ENCODE assay signal across 18 cellular contexts in genomic region chr1:65896721-65897120, GRCh38.
DNase-seq lines count a peak whose midpoint lies in the region; ATAC-seq and TF ChIP-seq lines count a peak whose summit lies in the region.
"Had no signal": no experiment of that assay in that cellular context is flagged by ENCODE, and none has a peak within 500 bp of the region (broad histone marks: within the 10 kb centered on the region; RNA-seq: fewer than 3 reads in every experiment).

No MANE protein-coding gene starts in this region.

- in situ Hi-C loops in KBM-7 (cut with MboI; ENCODE audit: low pct_unique_long_range_greater_than_20kb, low sequenced_read_pairs), result no loop called here

- TF ChIP-seq CTCF in lower leg skin (IDR thresholded peaks at IDR 0.05), result no peak

- no peak for ATAC-seq in HG02852 (IDR thresholded peaks at IDR 0.05; ENCODE audit: unreplicated experiment)
- ATAC-seq: A549 had no signal

- peak; percentile 40 for DNase-seq in ELR (ENCODE audit: low read depth)
- DNase-seq in M059J (ENCODE audit: low read depth), result peak; percentile 24
- DNase-seq in dermis blood vessel endothelial cell, result peak; percentile 3
- DNase-seq in renal cortical epithelial cell (ENCODE audit: low read depth), result peak; percentile 11
- no peak for DNase-seq in lower leg skin (ENCODE audit: low spot score in 2 of 2)
- DNase-seq in KBM-7, result no peak
- no peak for DNase-seq in stimulated activated CD4-positive, alpha-beta T cell treated with anti-CD3 and anti-CD28 coated beads, Interleukin-4, amount 100 ng/mL, for 4 hours
- DNase-seq: C1 segment of cervical spinal cord; CD8-positive, alpha-beta memory T cell; DMS53; NCI-H1105; NCI-H2107; NCI-H510A treated with DMSO at 0.1 percent for 48 hours; NCI-H82; SHP77 had no signal

- intact Hi-C loops in lower leg skin (cut with DNase I; ENCODE audit: low total_unique reads), result no loop called here

- TF ChIP-seq POLR2A in lower leg skin (IDR thresholded peaks at IDR 0.05), result no peak

- 58 to 69% methylated on average over 1 of the region's 1 CpG for WGBS in lower leg skin, 2 donors

- no peak overlapping the region for H3K4me3 ChIP-seq in lower leg skin (ENCODE audit: low read depth, poor library complexity, severe bottlenecking)
- H3K4me3 ChIP-seq: A549, SK-N-MC had no signal

Comparison
In these comparisons a context has a peak if more than half of its experiments do, and no peak if none do; other contexts are left out.
1. DNase-seq: peak in ELR (single experiment), M059J (single experiment), dermis blood vessel endothelial cell (single experiment) and renal cortical epithelial cell (single experiment); none in lower leg skin (0 of 2), KBM-7 (single experiment) and stimulated activated CD4-positive, alpha-beta T cell treated with anti-CD3 and anti-CD28 coated beads, Interleukin-4, amount 100 ng/mL, for 4 hours (0 of 2).